Comparison of ENCODE assay signal across 8 cellular contexts in the genomic region with DNA sequence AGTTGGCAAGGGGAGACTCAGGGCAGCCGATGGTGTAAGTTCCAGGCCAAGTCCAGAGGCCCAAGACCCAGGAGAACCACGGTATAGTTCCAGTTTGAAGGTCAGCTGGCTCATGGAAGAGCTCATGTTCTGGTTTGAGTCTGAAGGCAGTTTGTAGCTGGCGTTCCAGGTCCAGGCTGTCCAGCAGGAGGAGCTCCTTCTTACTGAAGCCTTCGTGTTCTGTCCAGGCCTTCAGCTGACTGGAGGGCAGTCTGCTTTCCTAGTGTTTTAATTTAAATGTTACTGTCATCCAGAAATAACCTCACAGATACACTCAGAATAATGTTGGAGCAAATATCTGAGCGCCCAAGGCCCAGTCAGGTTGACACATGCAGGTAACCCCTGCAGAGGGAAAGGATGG. TPM values are rescaled to one million over a fixed set of nuclear protein-coding genes. Genes with fewer than 3 reads are reported as not detected.
DNase-seq lines count a peak whose midpoint lies in the region; ATAC-seq, FAIRE-seq and TF ChIP-seq lines count a peak whose summit lies in the region.

No MANE protein-coding gene starts in this region.

- no peaks in the 10 kb centered on the region for H3K9me3 Mint-ChIP-seq in H9
- no peaks in the 10 kb centered on the region for H3K9me3 Mint-ChIP-seq in brain

- H3K14ac ChIP-seq in H9 (ENCODE audit: insufficient read depth, low read length), result no peak overlapping the region

- no peak overlapping the region for H4K5ac ChIP-seq in H9 (ENCODE audit: insufficient read length, low read depth, low read length)

- H3K9ac ChIP-seq in H9 (ENCODE audit: extremely low read depth, insufficient read length, low read length), result no peak overlapping the region

- no peak for DNase-seq in H9
- peak; percentile 57 for DNase-seq in left lobe of liver (ENCODE audit: low spot score)
- no peak for DNase-seq in putamen (ENCODE audit: low spot score)
- no peak for DNase-seq in stimulated activated CD4-positive, alpha-beta T cell treated with anti-CD3 and anti-CD28 coated beads, Interleukin-1b, Interleukin-23, amount 100 ng/mL, for 48 hours
- DNase-seq in NCI-H345 (lab: John Stamatoyannopoulos, UW), result no peak

- H3K36me3 Mint-ChIP-seq in H9 (ENCODE audit: insufficient read depth in 1 of 3, low read depth in 3 of 3), result peaks cover 25 to 56% (median 50%) of the 10 kb centered on the region in 3 experiments
- peaks cover 43% of the 10 kb centered on the region for H3K36me3 Mint-ChIP-seq in brain

- no peak overlapping the region for H4K8ac ChIP-seq in H9 (replicated peaks; ENCODE audit: insufficient read length, low read depth, low read length)

- no peak overlapping the region for H2BK120ac ChIP-seq in H9 (ENCODE audit: low read depth, low read length, poor library complexity, severe bottlenecking)

- peaks cover 5% of the 10 kb centered on the region for H3K79me1 ChIP-seq in H9 (ENCODE audit: insufficient read depth, low read depth, low read length, poor library complexity, severe bottlenecking)

- no peak overlapping the region for H3K4me2 ChIP-seq in H9 (ENCODE audit: insufficient read depth, insufficient read length, low read length)

- no peak overlapping the region for H2BK5ac ChIP-seq in H9 (ENCODE audit: insufficient read length, low read length)

- no peak overlapping the region for H3K27ac ChIP-seq in H9 (ENCODE audit: insufficient read length, low read depth, low read length)

- peaks cover 7% of the 10 kb centered on the region for H3K4me1 ChIP-seq in H9 (ENCODE audit: insufficient read depth, low read length)

- WGBS in H9 (ENCODE audit: extremely low coverage, insufficient read length, low lambda C conversion rate), result no CpG with 5 or more reads among the region's 5 CpGs

- no peaks in the 10 kb centered on the region for H3K9me3 ChIP-seq in H9 (ENCODE audit: control insufficient read depth, low read depth, low read length)

- ATAC-seq in left lobe of liver (peak; percentile 93), GM21529 (IDR thresholded peaks at IDR 0.05; ENCODE audit: unreplicated experiment) (no peak)

- H3K27ac Mint-ChIP-seq in H9 (peak overlapping the region; percentile 12 to 79 (median 16); a peak in 5 of 7 replicates), brain (peak overlapping the region; percentile 71 to 93 (median 79))

- no peak overlapping the region for H3K23ac ChIP-seq in H9 (ENCODE audit: insufficient read length, low read depth, low read length)

- H3K56ac ChIP-seq in H9 (ENCODE audit: insufficient read length, low read depth, low read length), result no peak overlapping the region

- H3K27me3 ChIP-seq in H9 (ENCODE audit: insufficient read depth, low read length), result no peaks in the 10 kb centered on the region

- no peak overlapping the region for H2BK20ac ChIP-seq in H9 (ENCODE audit: low read depth, low read length, poor library complexity, severe bottlenecking)

- H4K20me1 ChIP-seq in H9 (ENCODE audit: control insufficient read depth, insufficient read depth, insufficient read length), result no peaks in the 10 kb centered on the region

- no peak overlapping the region for H3T11ph ChIP-seq in H9 (ENCODE audit: low read length)

- no peak overlapping the region for H4K91ac ChIP-seq in H9 (ENCODE audit: insufficient read length, low read depth, low read length)

- H3K27me3 Mint-ChIP-seq in H9 (ENCODE audit: low read depth), result no peaks in the 10 kb centered on the region
- H3K27me3 Mint-ChIP-seq in brain, result peaks cover 2% of the 10 kb centered on the region

- no peak overlapping the region for H3K4ac ChIP-seq in H9 (ENCODE audit: low read depth, low read length)

- no peak overlapping the region for H3K18ac ChIP-seq in H9 (ENCODE audit: insufficient read length, low read depth, low read length)

- no peak overlapping the region for H2BK12ac ChIP-seq in H9 (ENCODE audit: insufficient read length, low read depth, low read length)

- FAIRE-seq in A204.1 (lab: Jason Lieb, UNC), result peak; percentile 75

- H2BK15ac ChIP-seq in H9 (ENCODE audit: low read depth, low read length), result no peak overlapping the region

- peaks cover 3% of the 10 kb centered on the region for H3K23me2 ChIP-seq in H9 (ENCODE audit: insufficient read length, low read depth, low read length, poor library complexity, severe bottlenecking)

- TF ChIP-seq CTCF in H9 (conservative IDR thresholded peaks at IDR 0.05), result peak; percentile 56
- TF ChIP-seq CTCF in brain (conservative IDR thresholded peaks at IDR 0.05), result peak in 1 of 2 experiments; percentile 48

- no peak overlapping the region for H2AK5ac ChIP-seq in H9 (ENCODE audit: insufficient read length, low read length)

- no peak overlapping the region for H3K4me3 Mint-ChIP-seq in H9
- H3K4me3 Mint-ChIP-seq in brain, result no peak overlapping the region

- peaks cover 39% of the 10 kb centered on the region; the same call in 1 of the 2 replicates for H3K79me2 ChIP-seq in H9 (ENCODE audit: insufficient read depth, low read length)

- no peak overlapping the region for H2AFZ ChIP-seq in H9 (ENCODE audit: low read length)

- H3K4me1 Mint-ChIP-seq in H9 (peaks cover 21 to 22% of the 10 kb centered on the region in 2 experiments), brain (peaks cover 50% of the 10 kb centered on the region)

RNA-seq across cellular contexts. Expression of gene SUN1, which starts 4.2 kb away (rescaled TPM):
- total RNA-seq in H9 (2021) (105 and 118 TPM in 2 replicates), left lobe of liver (41.5 TPM)
- 128 TPM for polyA plus RNA-seq in brain (ENCODE audit: insufficient read depth, low read depth, low replicate concordance)

RNA-seq across cellular contexts. Expression of gene GET4, which starts 39.9 kb away (rescaled TPM):
- total RNA-seq in H9 (2021) (70.2 and 75.1 TPM in 2 replicates), left lobe of liver (38.2 TPM)
- polyA plus RNA-seq in brain (ENCODE audit: insufficient read depth, low read depth, low replicate concordance), result 37.7 TPM
